19 cellular contexts compared by ENCODE assay signal in the genomic region with DNA sequence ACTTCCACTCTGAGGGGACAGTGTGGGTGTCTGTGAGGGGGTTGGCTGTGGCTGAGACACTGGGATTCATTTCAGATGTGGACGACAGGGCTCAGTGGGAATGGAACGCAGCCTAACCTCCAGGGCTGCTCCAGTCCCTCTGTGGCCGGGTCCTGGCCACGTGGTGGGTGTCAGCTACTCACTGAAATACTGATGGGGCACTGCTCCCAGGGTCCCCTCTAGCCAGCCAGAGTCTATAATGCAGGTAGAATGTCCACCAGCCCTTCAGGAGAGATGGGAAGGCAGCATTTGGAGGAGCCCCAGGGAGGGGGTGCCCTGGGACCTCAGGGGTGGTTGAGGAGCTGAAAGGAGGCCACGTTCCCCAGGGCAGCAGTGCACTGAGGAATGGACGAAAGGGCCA.
"Had no signal": no experiment of that assay in that cellular context is flagged by ENCODE, and none has a peak within 500 bp of the region (broad histone marks: within the 10 kb centered on the region; RNA-seq: fewer than 3 reads in every experiment).

No MANE protein-coding gene starts in this region.

- H3K27me3 ChIP-seq: dorsolateral prefrontal cortex, esophagus squamous epithelium, gastrocnemius medialis, heart right ventricle, left lung had no signal

- H3K27ac ChIP-seq: coronary artery, dorsolateral prefrontal cortex, esophagus squamous epithelium, gastrocnemius medialis, heart right ventricle, left lung, lower lobe of right lung had no signal

- H3K4me3 ChIP-seq: coronary artery, dorsolateral prefrontal cortex, esophagus squamous epithelium, gastrocnemius medialis, heart right ventricle, left lung, lower lobe of right lung had no signal

- H3K9me3 ChIP-seq: esophagus squamous epithelium, gastrocnemius medialis, heart right ventricle, left lung, lower lobe of right lung had no signal

- ATAC-seq: gastrocnemius medialis, heart right ventricle, left cardiac atrium, left lung, left ventricle myocardium superior, lower lobe of right lung had no signal

- DNase-seq: dermis blood vessel endothelial cell; effector CD4-positive, alpha-beta T cell; effector memory CD4-positive, alpha-beta T cell; esophagus squamous epithelium; foreskin fibroblast; foreskin melanocyte; gastrocnemius medialis; glutamatergic neuron; head of caudate nucleus; heart right ventricle; hippocampal formation; left cardiac atrium; left lung; left ventricle myocardium superior; lower lobe of right lung; mesenchymal stem cell; midbrain had no signal

- H3K4me1 ChIP-seq: esophagus squamous epithelium, gastrocnemius medialis, heart right ventricle, left lung, lower lobe of right lung had no signal

- H3K36me3 ChIP-seq: esophagus squamous epithelium, gastrocnemius medialis, heart right ventricle, left lung, lower lobe of right lung had no signal
